Comparison of ENCODE assay signal across 14 cellular contexts in genomic region chr5:89097103-89097502, GRCh38.
A peak's percentile ranks its signal among the peaks of the same experiment; 100 is the strongest.
DNase-seq lines count a peak whose midpoint lies in the region; ATAC-seq, FAIRE-seq and TF ChIP-seq lines count a peak whose summit lies in the region.
"Had no signal": no experiment of that assay in that cellular context is flagged by ENCODE, and none has a peak within 500 bp of the region (broad histone marks: within the 10 kb centered on the region; RNA-seq: fewer than 3 reads in every experiment).

No MANE protein-coding gene starts in this region.

- H3K4me3 ChIP-seq in endothelial cell of umbilical vein (replicated peaks in 1 of 3; ENCODE audit: insufficient read depth in 1 of 3, low read depth in 1 of 3, low read length in 3 of 3) = no peak overlapping the region
- H3K4me3 ChIP-seq: cardiac muscle cell, pancreas had no signal

- no peak for FAIRE-seq in endothelial cell of umbilical vein (lab: Jason Lieb, UNC)
- FAIRE-seq: pancreas had no signal

- intact Hi-C loops in endothelial cell of umbilical vein (cut with micrococcal nuclease) = loop anchor here (10.0 kb wide), 1 partner anchor 372 kb away; no protein-coding TSS in a partner anchor

- no peaks in the 10 kb centered on the region for H3K27me3 ChIP-seq in endothelial cell of umbilical vein (ENCODE audit: control insufficient read depth in 2 of 2, insufficient read depth in 2 of 2, low read length in 2 of 2)
- H3K27me3 ChIP-seq: cardiac muscle cell, pancreas had no signal

- no peak overlapping the region for H3K9ac ChIP-seq in endothelial cell of umbilical vein (replicated peaks; ENCODE audit: extremely low read depth, insufficient read depth, low read length)

- peak; percentile 93 for ATAC-seq in GM18909 (IDR thresholded peaks at IDR 0.05; ENCODE audit: poor library complexity, unreplicated experiment)
- ATAC-seq in GM21723 (IDR thresholded peaks at IDR 0.05; ENCODE audit: unreplicated experiment) = peak; percentile 95
- ATAC-seq in HG03159 (IDR thresholded peaks at IDR 0.05; ENCODE audit: unreplicated experiment) = peak; percentile 89
- ATAC-seq: pancreas; stimulated activated naive CD8-positive, alpha-beta T cell treated with anti-CD3 and anti-CD28 coated beads, Interleukin-15, Interleukin-2, amounts not matched to agents 100 U/mL and 50 U/mL, for 24 hours had no signal

- no peak overlapping the region for H2AFZ ChIP-seq in endothelial cell of umbilical vein (ENCODE audit: low read depth, low read length)

- H3K9me3 ChIP-seq in endothelial cell of umbilical vein (replicated peaks; ENCODE audit: control insufficient read depth, insufficient read depth, low read length) = no peaks in the 10 kb centered on the region
- H3K9me3 ChIP-seq: pancreas had no signal

- H3K27ac ChIP-seq in endothelial cell of umbilical vein (ENCODE audit: insufficient read depth, low read depth, low read length) = no peak overlapping the region
- H3K27ac ChIP-seq: cardiac muscle cell, pancreas had no signal

- no peaks in the 10 kb centered on the region for H3K9me1 ChIP-seq in endothelial cell of umbilical vein (replicated peaks; ENCODE audit: control insufficient read depth, extremely low read depth, insufficient read depth, low read length)

- no peak for TF ChIP-seq CTCF in endothelial cell of umbilical vein (IDR thresholded peaks at IDR 0.05; ENCODE audit: extremely low read depth in 1 of 2, insufficient read depth in 1 of 2, low read depth in 1 of 2, low read length in 2 of 2)

- DNase-seq in endothelial cell of umbilical vein (ENCODE audit: low read depth, low spot score) (no peak), superior temporal gyrus (ENCODE audit: extremely low spot score) (no peak), inferior parietal cortex (ENCODE audit: extremely low spot score) (no peak), EL (no peak)
- DNase-seq: CD8-positive, alpha-beta memory T cell; KBM-7; mesenchymal stem cell; NCI-H446 treated with DMSO at 0.1 percent for 48 hours; pancreas; stimulated activated naive CD8-positive, alpha-beta T cell treated with anti-CD3 and anti-CD28 coated beads, Interleukin-15, Interleukin-2, amounts not matched to agents 100 U/mL and 50 U/mL, for 24 hours had no signal

- BruUV-seq in endothelial cell of umbilical vein (replicated peaks; lab: Mats Ljungman, UMichigan) = no TSS peak

- no peaks in the 10 kb centered on the region for H3K79me2 ChIP-seq in endothelial cell of umbilical vein (ENCODE audit: control insufficient read depth, insufficient read depth, low read length)

- no peak for TF ChIP-seq POLR2A in endothelial cell of umbilical vein (IDR thresholded peaks at IDR 0.05; ENCODE audit: low read depth, low read length)

- H4K20me1 ChIP-seq in endothelial cell of umbilical vein (replicated peaks; ENCODE audit: control insufficient read depth, extremely low read depth, insufficient read depth, low read length) = no peaks in the 10 kb centered on the region

- CTCF ChIA-PET in endothelial cell of umbilical vein (lab: Charles Lee) = interaction anchor here (0.8 to 1.0 kb wide), 3 partner anchors 24 to 1064 kb away, joined by 3 read pairs; no protein-coding TSS in a partner anchor

- no peaks in the 10 kb centered on the region for H3K4me1 ChIP-seq in endothelial cell of umbilical vein (ENCODE audit: control insufficient read depth, extremely low read depth, insufficient read depth, low read length)
- H3K4me1 ChIP-seq: pancreas had no signal

- no peak overlapping the region for H3K4me2 ChIP-seq in endothelial cell of umbilical vein (ENCODE audit: insufficient read depth, low read length)

- dilution Hi-C loops in endothelial cell of umbilical vein (cut with MboI; ENCODE audit: extremely low pct_ligation_motif_present, low sequenced_read_pairs) = no loop called here

- H3K36me3 ChIP-seq in endothelial cell of umbilical vein (ENCODE audit: control insufficient read depth in 2 of 2, extremely low read depth in 1 of 2, insufficient read depth in 2 of 2, low read length in 2 of 2) = no peaks in the 10 kb centered on the region
- H3K36me3 ChIP-seq: cardiac muscle cell, pancreas had no signal

- POLR2A ChIA-PET in endothelial cell of umbilical vein (lab: Charles Lee) = no interaction called here

TF ChIP-seq in endothelial cell of umbilical vein, 7 proteins besides CTCF, POLR2A, EP300 and RAD21:
- TF ChIP-seq MAX (IDR thresholded peaks at IDR 0.05; ENCODE audit: insufficient read depth, insufficient read length) (no peak), FOS (IDR thresholded peaks at IDR 0.05; ENCODE audit: borderline replicate concordance, insufficient read depth, low read length) (no peak), JUN (IDR thresholded peaks at IDR 0.05; ENCODE audit: borderline replicate concordance, insufficient read depth, insufficient read length, low read depth) (peak; percentile 15), GATA2 (IDR thresholded peaks at IDR 0.05; ENCODE audit: insufficient read depth, insufficient read length, low read depth, low read length) (no peak)
TF ChIP-seq in endothelial cell of umbilical vein: peak in this region for 1.
